ENCODE assay signal across 1 cellular context in the genomic region with DNA sequence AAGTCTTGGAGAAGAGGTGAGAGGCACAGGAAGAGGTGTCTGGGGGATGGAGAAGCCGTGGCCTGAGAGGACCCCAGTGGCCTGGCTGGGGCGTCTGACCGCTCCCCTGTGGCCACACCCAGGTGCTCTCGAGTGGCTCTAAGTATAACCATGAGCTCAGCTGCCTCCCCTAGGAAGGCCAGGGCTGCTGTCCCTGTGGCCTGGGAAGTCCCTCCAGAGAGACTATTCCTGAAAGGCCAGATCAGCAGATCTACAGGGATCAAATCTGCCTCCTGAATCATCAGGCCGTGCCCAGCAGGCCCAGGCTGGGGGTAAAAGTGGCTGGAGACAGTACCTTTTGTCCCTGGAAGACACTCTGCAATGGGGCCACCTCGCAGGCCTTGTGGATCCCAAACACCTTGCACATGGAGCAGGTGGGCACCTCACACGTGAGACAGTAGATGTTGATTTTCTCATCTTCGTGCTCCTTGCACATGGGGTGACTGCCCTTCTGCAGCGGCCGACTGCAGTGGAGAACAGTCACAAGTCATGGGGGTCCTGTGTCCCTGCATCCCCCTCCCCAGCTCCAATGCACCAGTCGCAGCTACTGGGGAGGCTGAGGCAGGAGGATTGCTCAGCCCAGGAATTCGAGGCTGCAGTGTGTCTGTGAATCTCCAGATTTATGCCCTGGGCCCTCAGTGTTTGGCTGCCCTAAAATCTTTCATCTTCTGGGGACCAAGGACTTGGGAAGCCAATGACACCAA.
TF ChIP-seq lines count a peak whose summit lies in the region.

No MANE protein-coding gene starts in this region.

TF ChIP-seq in K562, 482 proteins besides CTCF, POLR2A, EP300 and RAD21 (continues in another document):
- TF ChIP-seq POLR3A (IDR thresholded peaks at IDR 0.05; ENCODE audit: borderline replicate concordance, extremely low read depth, insufficient read depth, insufficient read length) (no peak), RBM17 (IDR thresholded peaks at IDR 0.05; ENCODE audit: borderline replicate concordance, low read depth, low read length) (no peak), NCOA6 (IDR thresholded peaks at IDR 0.05) (no peak), KLF16 (IDR thresholded peaks at IDR 0.05) (no peak), SPI1 (IDR thresholded peaks at IDR 0.05; ENCODE audit: borderline replicate concordance, low read depth, low read length) (no peak), E2F3 (CRISPR knock-in tag; IDR thresholded peaks at IDR 0.05) (no peak), TFAM (CRISPR knock-in tag; conservative IDR thresholded peaks at IDR 0.05) (no peak), MYC (IDR thresholded peaks at IDR 0.05; ENCODE audit: low read depth, low read length) (no peak), MYC (CRISPR knock-in tag; IDR thresholded peaks at IDR 0.05; ENCODE audit: borderline replicate concordance, low read depth) (no peak), IFI16 (CRISPR knock-in tag; IDR thresholded peaks at IDR 0.05) (no peak), EHMT2 (IDR thresholded peaks at IDR 0.05) (no peak), FOXJ3 (CRISPR knock-in tag; IDR thresholded peaks at IDR 0.05) (no peak), TSC22D4 (tag; IDR thresholded peaks at IDR 0.05) (no peak), BACH1 (tag; IDR thresholded peaks at IDR 0.05) (no peak), ZNF224 (CRISPR knock-in tag; IDR thresholded peaks at IDR 0.05) (no peak), ZNF444 (CRISPR knock-in tag; IDR thresholded peaks at IDR 0.05) (no peak), E2F4 (CRISPR knock-in tag; IDR thresholded peaks at IDR 0.05; ENCODE audit: low read depth) (no peak), GATA2 (CRISPR knock-in tag; IDR thresholded peaks at IDR 0.05) (no peak), ATF6 (CRISPR knock-in tag; IDR thresholded peaks at IDR 0.05) (no peak), CAMTA2 (CRISPR knock-in tag; conservative IDR thresholded peaks at IDR 0.05) (no peak), NCOR1 (IDR thresholded peaks at IDR 0.05) (no peak), TAF7 (tag; IDR thresholded peaks at IDR 0.05) (no peak), KHSRP (IDR thresholded peaks at IDR 0.05) (no peak), CXXC5 (CRISPR knock-in tag; IDR thresholded peaks at IDR 0.05) (no peak), NCOA2 (IDR thresholded peaks at IDR 0.05; ENCODE audit: partially characterized antibody in 2 of 2) (no peak), SAP30 (IDR thresholded peaks at IDR 0.05; ENCODE audit: borderline replicate concordance, insufficient read depth, low read depth, low read length, poor library complexity, severe bottlenecking) (no peak), FOS (IDR thresholded peaks at IDR 0.05; ENCODE audit: extremely low read depth, insufficient read length) (no peak), SRSF7 (optimal IDR thresholded peaks at IDR 0.05; ENCODE audit: low read depth, low read length) (no peak), RAD51 (IDR thresholded peaks at IDR 0.05; ENCODE audit: borderline replicate concordance, low read depth) (no peak), CHD4 (IDR thresholded peaks at IDR 0.05; ENCODE audit: insufficient read depth, insufficient replicate concordance, low read depth, low read length, poor library complexity, severe bottlenecking) (no peak), STAG1 (CRISPR knock-in tag; IDR thresholded peaks at IDR 0.05; ENCODE audit: borderline replicate concordance) (no peak), KLF1 (tag; IDR thresholded peaks at IDR 0.05) (no peak), VEZF1 (CRISPR knock-in tag; IDR thresholded peaks at IDR 0.05) (no peak), ZNF655 (CRISPR knock-in tag; IDR thresholded peaks at IDR 0.05) (no peak), TFAP4 (CRISPR knock-in tag; IDR thresholded peaks at IDR 0.05; ENCODE audit: borderline replicate concordance) (0 out of 2 replicates have a peak, but pooled peaks have one; percentile 28), ETV5 (CRISPR knock-in tag; IDR thresholded peaks at IDR 0.05; ENCODE audit: low read depth) (no peak), KAT8 (IDR thresholded peaks at IDR 0.05; ENCODE audit: low read depth) (no peak)
- TF ChIP-seq, protein P1, sequence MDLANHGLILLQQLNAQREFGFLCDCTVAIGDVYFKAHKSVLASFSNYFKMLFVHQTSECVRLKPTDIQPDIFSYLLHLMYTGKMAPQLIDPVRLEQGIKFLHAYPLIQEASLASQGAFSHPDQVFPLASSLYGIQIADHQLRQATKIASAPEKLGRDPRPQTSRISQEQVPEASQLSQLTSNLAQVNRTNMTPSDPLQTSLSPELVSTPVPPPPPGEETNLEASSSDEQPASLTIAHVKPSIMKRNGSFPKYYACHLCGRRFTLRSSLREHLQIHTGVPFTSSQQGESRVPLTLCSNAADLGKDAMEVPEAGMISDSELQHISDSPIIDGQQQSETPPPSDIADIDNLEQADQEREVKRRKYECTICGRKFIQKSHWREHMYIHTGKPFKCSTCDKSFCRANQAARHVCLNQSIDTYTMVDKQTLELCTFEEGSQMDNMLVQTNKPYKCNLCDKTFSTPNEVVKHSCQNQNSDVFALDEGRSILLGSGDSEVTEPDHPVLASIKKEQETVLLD (IDR thresholded peaks at IDR 0.05) = no peak
- TF ChIP-seq, protein P2, sequence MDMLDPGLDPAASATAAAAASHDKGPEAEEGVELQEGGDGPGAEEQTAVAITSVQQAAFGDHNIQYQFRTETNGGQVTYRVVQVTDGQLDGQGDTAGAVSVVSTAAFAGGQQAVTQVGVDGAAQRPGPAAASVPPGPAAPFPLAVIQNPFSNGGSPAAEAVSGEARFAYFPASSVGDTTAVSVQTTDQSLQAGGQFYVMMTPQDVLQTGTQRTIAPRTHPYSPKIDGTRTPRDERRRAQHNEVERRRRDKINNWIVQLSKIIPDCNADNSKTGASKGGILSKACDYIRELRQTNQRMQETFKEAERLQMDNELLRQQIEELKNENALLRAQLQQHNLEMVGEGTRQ (CRISPR knock-in tag; IDR thresholded peaks at IDR 0.05) = no peak
- TF ChIP-seq, protein P3, sequence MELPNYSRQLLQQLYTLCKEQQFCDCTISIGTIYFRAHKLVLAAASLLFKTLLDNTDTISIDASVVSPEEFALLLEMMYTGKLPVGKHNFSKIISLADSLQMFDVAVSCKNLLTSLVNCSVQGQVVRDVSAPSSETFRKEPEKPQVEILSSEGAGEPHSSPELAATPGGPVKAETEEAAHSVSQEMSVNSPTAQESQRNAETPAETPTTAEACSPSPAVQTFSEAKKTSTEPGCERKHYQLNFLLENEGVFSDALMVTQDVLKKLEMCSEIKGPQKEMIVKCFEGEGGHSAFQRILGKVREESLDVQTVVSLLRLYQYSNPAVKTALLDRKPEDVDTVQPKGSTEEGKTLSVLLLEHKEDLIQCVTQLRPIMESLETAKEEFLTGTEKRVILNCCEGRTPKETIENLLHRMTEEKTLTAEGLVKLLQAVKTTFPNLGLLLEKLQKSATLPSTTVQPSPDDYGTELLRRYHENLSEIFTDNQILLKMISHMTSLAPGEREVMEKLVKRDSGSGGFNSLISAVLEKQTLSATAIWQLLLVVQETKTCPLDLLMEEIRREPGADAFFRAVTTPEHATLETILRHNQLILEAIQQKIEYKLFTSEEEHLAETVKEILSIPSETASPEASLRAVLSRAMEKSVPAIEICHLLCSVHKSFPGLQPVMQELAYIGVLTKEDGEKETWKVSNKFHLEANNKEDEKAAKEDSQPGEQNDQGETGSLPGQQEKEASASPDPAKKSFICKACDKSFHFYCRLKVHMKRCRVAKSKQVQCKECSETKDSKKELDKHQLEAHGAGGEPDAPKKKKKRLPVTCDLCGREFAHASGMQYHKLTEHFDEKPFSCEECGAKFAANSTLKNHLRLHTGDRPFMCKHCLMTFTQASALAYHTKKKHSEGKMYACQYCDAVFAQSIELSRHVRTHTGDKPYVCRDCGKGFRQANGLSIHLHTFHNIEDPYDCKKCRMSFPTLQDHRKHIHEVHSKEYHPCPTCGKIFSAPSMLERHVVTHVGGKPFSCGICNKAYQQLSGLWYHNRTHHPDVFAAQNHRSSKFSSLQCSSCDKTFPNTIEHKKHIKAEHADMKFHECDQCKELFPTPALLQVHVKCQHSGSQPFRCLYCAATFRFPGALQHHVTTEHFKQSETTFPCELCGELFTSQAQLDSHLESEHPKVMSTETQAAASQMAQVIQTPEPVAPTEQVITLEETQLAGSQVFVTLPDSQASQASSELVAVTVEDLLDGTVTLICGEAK (IDR thresholded peaks at IDR 0.05) = no peak
- TF ChIP-seq, protein P3 (CRISPR knock-in tag; IDR thresholded peaks at IDR 0.05) = no peak
- TF ChIP-seq, protein P4, sequence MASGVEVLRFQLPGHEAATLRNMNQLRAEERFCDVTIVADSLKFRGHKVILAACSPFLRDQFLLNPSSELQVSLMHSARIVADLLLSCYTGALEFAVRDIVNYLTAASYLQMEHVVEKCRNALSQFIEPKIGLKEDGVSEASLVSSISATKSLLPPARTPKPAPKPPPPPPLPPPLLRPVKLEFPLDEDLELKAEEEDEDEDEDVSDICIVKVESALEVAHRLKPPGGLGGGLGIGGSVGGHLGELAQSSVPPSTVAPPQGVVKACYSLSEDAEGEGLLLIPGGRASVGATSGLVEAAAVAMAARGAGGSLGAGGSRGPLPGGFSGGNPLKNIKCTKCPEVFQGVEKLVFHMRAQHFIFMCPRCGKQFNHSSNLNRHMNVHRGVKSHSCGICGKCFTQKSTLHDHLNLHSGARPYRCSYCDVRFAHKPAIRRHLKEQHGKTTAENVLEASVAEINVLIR (CRISPR knock-in tag; IDR thresholded peaks at IDR 0.05) = no peak
